ENCODE assay signal across 8 cellular contexts in the genomic region with DNA sequence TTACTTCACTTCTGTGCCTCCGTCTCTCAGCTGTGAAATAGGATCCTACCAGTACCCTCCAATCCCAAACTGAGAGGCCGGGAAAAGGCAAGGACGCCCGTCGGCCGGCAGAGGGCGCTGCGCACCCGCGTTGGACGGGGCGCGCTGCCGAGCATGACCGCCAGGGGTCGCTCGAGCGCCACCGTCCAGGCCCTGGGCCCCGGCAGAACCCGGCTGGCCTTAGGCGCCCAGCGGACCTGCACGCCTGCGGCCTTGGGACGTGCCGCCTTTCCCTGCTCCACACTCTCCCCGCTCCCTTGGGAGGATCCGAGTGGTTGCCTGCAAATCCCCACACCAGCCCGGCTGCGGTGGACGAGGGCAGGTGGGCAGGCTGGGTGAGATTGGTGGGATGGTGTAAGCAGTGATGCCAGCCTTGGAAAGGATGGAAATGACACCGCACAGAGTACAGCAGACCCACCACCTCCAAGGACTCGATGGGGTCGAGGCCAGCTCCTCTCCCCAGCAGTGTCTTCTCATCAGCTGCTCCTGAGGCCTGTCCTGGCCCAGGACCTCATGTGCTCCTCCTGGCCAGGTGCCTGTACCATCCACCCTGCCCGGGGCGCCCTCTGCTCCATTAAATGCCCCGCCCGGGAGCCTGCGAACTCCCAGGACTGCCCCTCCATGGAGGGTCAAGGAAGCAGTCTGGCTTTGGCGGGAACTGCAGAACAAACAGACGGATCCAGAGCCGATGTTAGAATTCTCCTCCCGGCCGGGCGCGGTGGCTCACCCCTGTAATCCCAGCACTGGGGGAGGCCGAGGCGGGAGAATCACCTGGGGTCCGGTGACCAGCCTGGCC. TPM values are rescaled to one million over a fixed set of nuclear protein-coding genes. Genes with fewer than 3 reads are reported as not detected.
DNase-seq lines count a peak whose midpoint lies in the region; ATAC-seq lines count a peak whose summit lies in the region.

No MANE protein-coding gene starts in this region.

- H3K4me3 Mint-ChIP-seq in effector memory CD8-positive, alpha-beta T cell: peak overlapping the region in 1 of 2 donors; percentile 38

- no peak overlapping the region for H3K4me3 ChIP-seq in BLaER1 treated with 17β-estradiol and CSF1 and Interleukin-3, amounts not matched to agents 10 nM and 100 nM

- no peak overlapping the region for H3K27ac Mint-ChIP-seq in effector memory CD8-positive, alpha-beta T cell

- peak overlapping the region; percentile 25 to 70 (median 56); a peak in 20 of 22 replicates for H3K4me2 ChIP-seq in BLaER1 treated with 17β-estradiol and CSF1 and Interleukin-3, amounts not matched to agents 10 nM and 100 nM

- no peaks in the 10 kb centered on the region; a peak in 1 of 22 replicates for H4K20me1 ChIP-seq in BLaER1 treated with 17β-estradiol and CSF1 and Interleukin-3, amounts not matched to agents 10 nM and 100 nM

- no peaks in the 10 kb centered on the region for H3K9me3 Mint-ChIP-seq in effector memory CD8-positive, alpha-beta T cell

- ATAC-seq in HG03378 (IDR thresholded peaks at IDR 0.05; ENCODE audit: unreplicated experiment): peak; percentile 47
- peak; percentile 88 for ATAC-seq in effector memory CD8-positive, alpha-beta T cell (replicated peaks)

- H3K27me3 Mint-ChIP-seq in effector memory CD8-positive, alpha-beta T cell: no peaks in the 10 kb centered on the region

- DNase-seq in GM19240 (ENCODE audit: insufficient read length, low spot score) (peak; percentile 57), NCI-H748 (lab: John Stamatoyannopoulos, UW; ENCODE audit: unreplicated experiment) (peak; percentile 61), mesenteric fat pad (ENCODE audit: low spot score) (peak; percentile 93)
- DNase-seq in activated CD8-positive, alpha-beta memory T cell treated with anti-CD3 and anti-CD28 coated beads for 4 hours (ENCODE audit: low read depth in 2 of 2): peak; percentile 20 to 23
- DNase-seq in effector memory CD8-positive, alpha-beta T cell: peak; percentile 62 to 77 (median 72)
- DNase-seq in stimulated activated CD8-positive, alpha-beta memory T cell treated with anti-CD3 and anti-CD28 coated beads, Interleukin-2, amount 100 ng/mL, for 48 hours (ENCODE audit: low read depth in 2 of 2): peak; percentile 49 to 51

- H3K4me1 Mint-ChIP-seq in effector memory CD8-positive, alpha-beta T cell (ENCODE audit: low read depth in 2 of 2): peaks cover 22 to 37% of the 10 kb centered on the region in 2 donors

- no peak overlapping the region for H3K27ac ChIP-seq in BLaER1 treated with 17β-estradiol and CSF1 and Interleukin-3, amounts not matched to agents 10 nM and 100 nM

- peaks cover 5% of the 10 kb centered on the region for H3K36me3 Mint-ChIP-seq in effector memory CD8-positive, alpha-beta T cell (ENCODE audit: insufficient read depth)

- H3K9ac ChIP-seq in BLaER1 treated with 17β-estradiol and CSF1 and Interleukin-3, amounts not matched to agents 10 nM and 100 nM: peak overlapping the region in 6 of 11 experiments; percentile 6 to 50 (median 28); a peak in 3 of 22 replicates

- no peaks in the 10 kb centered on the region for H3K36me3 ChIP-seq in BLaER1 treated with 17β-estradiol and CSF1 and Interleukin-3, amounts not matched to agents 10 nM and 100 nM

- peaks cover 0 to 14% (median 0%) of the 10 kb centered on the region in 11 experiments; a peak in 7 of 22 replicates for H3K27me3 ChIP-seq in BLaER1 treated with 17β-estradiol and CSF1 and Interleukin-3, amounts not matched to agents 10 nM and 100 nM

- peaks cover 0 to 14% (median 0%) of the 10 kb centered on the region in 11 experiments; a peak in 1 of 22 replicates for H3K9me3 ChIP-seq in BLaER1 treated with 17β-estradiol and CSF1 and Interleukin-3, amounts not matched to agents 10 nM and 100 nM (replicated peaks in 1 of 11)

- peaks cover 14 to 80% (median 63%) of the 10 kb centered on the region in 10 experiments for H3K4me1 ChIP-seq in BLaER1 treated with 17β-estradiol and CSF1 and Interleukin-3, amounts not matched to agents 10 nM and 100 nM

RNA-seq across cellular contexts. Expression of gene LBR, which starts 47.4 kb away (rescaled TPM):
- 55.3 TPM for total RNA-seq in mesenteric fat pad

Comparison
In these comparisons a context has a peak if more than half of its experiments do, and no peak if none do; other contexts are left out.
1. DNase-seq: peak in every context shown above with its lines; median percentile 93 in mesenteric fat pad; 72 in effector memory CD8-positive, alpha-beta T cell; 61 in NCI-H748; 57 in GM19240; 50 in stimulated activated CD8-positive, alpha-beta memory T cell treated with anti-CD3 and anti-CD28 coated beads, Interleukin-2, amount 100 ng/mL, for 48 hours; 22 in activated CD8-positive, alpha-beta memory T cell treated with anti-CD3 and anti-CD28 coated beads for 4 hours.